Comparison of ENCODE assay signal across 1 cellular context in the genomic region with DNA sequence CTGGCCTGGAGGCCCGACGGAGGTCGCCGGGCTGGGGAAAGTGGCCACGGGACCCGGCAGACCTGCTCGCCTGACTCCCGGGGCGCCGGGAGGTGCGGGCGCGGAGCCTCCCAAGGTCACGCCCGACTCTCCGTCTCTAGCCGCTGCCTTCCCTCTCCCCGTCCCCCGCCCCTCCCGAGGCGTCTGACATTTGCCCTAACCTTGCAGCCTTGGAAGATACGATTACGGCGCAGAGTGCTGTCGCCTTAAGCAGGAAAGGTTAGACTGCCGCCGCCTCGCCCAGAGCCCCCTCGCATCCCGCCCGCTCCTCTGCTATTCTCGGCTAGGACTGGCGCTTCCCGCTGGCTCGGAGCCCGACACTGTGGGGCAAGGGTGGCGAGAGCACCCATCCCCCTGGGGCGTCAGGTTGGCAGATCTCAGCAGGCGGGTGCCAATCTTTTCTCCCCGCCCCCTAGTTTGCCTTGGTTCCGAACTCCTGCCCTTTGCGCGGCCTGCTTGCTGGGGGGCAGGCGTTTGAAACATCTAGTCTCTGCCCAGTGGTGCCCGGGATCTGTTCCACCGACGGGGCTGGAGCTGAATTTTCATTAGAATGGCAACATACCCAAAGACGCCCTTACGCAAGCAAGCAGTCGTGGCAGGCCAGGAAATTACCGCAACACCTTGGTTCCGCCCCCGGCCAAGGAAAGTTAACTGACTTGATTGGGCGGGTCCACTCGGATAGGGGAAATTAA.
TF ChIP-seq lines count a peak whose summit lies in the region.

No MANE protein-coding gene starts in this region.

TF ChIP-seq in HepG2, 621 proteins besides CTCF, POLR2A, EP300 and RAD21 (continued from another document and continues in another):
- TF ChIP-seq, protein P1, sequence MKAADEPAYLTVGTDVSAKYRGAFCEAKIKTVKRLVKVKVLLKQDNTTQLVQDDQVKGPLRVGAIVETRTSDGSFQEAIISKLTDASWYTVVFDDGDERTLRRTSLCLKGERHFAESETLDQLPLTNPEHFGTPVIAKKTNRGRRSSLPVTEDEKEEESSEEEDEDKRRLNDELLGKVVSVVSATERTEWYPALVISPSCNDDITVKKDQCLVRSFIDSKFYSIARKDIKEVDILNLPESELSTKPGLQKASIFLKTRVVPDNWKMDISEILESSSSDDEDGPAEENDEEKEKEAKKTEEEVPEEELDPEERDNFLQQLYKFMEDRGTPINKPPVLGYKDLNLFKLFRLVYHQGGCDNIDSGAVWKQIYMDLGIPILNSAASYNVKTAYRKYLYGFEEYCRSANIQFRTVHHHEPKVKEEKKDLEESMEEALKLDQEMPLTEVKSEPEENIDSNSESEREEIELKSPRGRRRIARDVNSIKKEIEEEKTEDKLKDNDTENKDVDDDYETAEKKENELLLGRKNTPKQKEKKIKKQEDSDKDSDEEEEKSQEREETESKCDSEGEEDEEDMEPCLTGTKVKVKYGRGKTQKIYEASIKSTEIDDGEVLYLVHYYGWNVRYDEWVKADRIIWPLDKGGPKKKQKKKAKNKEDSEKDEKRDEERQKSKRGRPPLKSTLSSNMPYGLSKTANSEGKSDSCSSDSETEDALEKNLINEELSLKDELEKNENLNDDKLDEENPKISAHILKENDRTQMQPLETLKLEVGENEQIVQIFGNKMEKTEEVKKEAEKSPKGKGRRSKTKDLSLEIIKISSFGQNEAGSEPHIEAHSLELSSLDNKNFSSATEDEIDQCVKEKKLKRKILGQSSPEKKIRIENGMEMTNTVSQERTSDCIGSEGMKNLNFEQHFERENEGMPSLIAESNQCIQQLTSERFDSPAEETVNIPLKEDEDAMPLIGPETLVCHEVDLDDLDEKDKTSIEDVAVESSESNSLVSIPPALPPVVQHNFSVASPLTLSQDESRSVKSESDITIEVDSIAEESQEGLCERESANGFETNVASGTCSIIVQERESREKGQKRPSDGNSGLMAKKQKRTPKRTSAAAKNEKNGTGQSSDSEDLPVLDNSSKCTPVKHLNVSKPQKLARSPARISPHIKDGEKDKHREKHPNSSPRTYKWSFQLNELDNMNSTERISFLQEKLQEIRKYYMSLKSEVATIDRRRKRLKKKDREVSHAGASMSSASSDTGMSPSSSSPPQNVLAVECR (CRISPR knock-in tag; IDR thresholded peaks at IDR 0.05; ENCODE audit: borderline replicate concordance), result peak; percentile 61; the same call in 1 of the 2 replicates
- TF ChIP-seq ZNF780A (CRISPR knock-in tag; IDR thresholded peaks at IDR 0.05) (0 out of 2 replicates have a peak, but pooled peaks have one; percentile 6), MAZ (IDR thresholded peaks at IDR 0.05; ENCODE audit: borderline replicate concordance, low read depth, low read length) (0 out of 2 replicates have a peak, but pooled peaks have one; percentile 29), MAZ (CRISPR knock-in tag; IDR thresholded peaks at IDR 0.05; ENCODE audit: low read depth) (no peak; the same call in 1 of the 2 replicates), KLF12 (CRISPR knock-in tag; IDR thresholded peaks at IDR 0.05; ENCODE audit: borderline replicate concordance) (peak; percentile 22; the same call in 1 of the 2 replicates), ZNF777 (CRISPR knock-in tag; IDR thresholded peaks at IDR 0.05) (peak; percentile 64; the same call in 1 of the 2 replicates), ZNF235 (CRISPR knock-in tag; IDR thresholded peaks at IDR 0.05; ENCODE audit: borderline replicate concordance) (no peak), ZNF607 (CRISPR knock-in tag; IDR thresholded peaks at IDR 0.05; ENCODE audit: borderline replicate concordance) (no peak), EED (CRISPR knock-in tag; IDR thresholded peaks at IDR 0.05) (0 out of 2 replicates have a peak, but pooled peaks have one; percentile 23), IKZF4 (CRISPR knock-in tag; IDR thresholded peaks at IDR 0.05; ENCODE audit: borderline replicate concordance, low read depth, not compliant biosample characterization) (peak; percentile 52), MTF2 (CRISPR knock-in tag; IDR thresholded peaks at IDR 0.05; ENCODE audit: borderline replicate concordance) (0 out of 2 replicates have a peak, but pooled peaks have one; percentile 15), NFKB2 (CRISPR knock-in tag; IDR thresholded peaks at IDR 0.05; ENCODE audit: borderline replicate concordance) (peak; percentile 22; the same call in 1 of the 2 replicates), AGO2 (optimal IDR thresholded peaks at IDR 0.05; ENCODE audit: low read depth, low read length) (peak; percentile 81), TAF15 (IDR thresholded peaks at IDR 0.05; ENCODE audit: low read depth, low read length, poor library complexity, severe bottlenecking) (no peak), KDM4B (CRISPR knock-in tag; IDR thresholded peaks at IDR 0.05) (no peak), ZSCAN25 (CRISPR knock-in tag; IDR thresholded peaks at IDR 0.05) (0 out of 2 replicates have a peak, but pooled peaks have one; percentile 3), AKAP8 (CRISPR knock-in tag; IDR thresholded peaks at IDR 0.05) (no peak), HOXA3 (CRISPR knock-in tag; IDR thresholded peaks at IDR 0.05) (0 out of 2 replicates have a peak, but pooled peaks have one; percentile 17), SP1 (IDR thresholded peaks at IDR 0.05) (no peak), SP1 (CRISPR knock-in tag; IDR thresholded peaks at IDR 0.05) (no peak), FOXO1 (CRISPR knock-in tag; IDR thresholded peaks at IDR 0.05) (no peak), HOXA5 (CRISPR knock-in tag; IDR thresholded peaks at IDR 0.05) (peak; percentile 16; the same call in 1 of the 2 replicates), ZNF224 (CRISPR knock-in tag; IDR thresholded peaks at IDR 0.05) (no peak; the same call in 1 of the 2 replicates)
- TF ChIP-seq, protein P2, sequence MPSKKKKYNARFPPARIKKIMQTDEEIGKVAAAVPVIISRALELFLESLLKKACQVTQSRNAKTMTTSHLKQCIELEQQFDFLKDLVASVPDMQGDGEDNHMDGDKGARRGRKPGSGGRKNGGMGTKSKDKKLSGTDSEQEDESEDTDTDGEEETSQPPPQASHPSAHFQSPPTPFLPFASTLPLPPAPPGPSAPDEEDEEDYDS (CRISPR knock-in tag; IDR thresholded peaks at IDR 0.05), result no peak
- TF ChIP-seq, protein P3, sequence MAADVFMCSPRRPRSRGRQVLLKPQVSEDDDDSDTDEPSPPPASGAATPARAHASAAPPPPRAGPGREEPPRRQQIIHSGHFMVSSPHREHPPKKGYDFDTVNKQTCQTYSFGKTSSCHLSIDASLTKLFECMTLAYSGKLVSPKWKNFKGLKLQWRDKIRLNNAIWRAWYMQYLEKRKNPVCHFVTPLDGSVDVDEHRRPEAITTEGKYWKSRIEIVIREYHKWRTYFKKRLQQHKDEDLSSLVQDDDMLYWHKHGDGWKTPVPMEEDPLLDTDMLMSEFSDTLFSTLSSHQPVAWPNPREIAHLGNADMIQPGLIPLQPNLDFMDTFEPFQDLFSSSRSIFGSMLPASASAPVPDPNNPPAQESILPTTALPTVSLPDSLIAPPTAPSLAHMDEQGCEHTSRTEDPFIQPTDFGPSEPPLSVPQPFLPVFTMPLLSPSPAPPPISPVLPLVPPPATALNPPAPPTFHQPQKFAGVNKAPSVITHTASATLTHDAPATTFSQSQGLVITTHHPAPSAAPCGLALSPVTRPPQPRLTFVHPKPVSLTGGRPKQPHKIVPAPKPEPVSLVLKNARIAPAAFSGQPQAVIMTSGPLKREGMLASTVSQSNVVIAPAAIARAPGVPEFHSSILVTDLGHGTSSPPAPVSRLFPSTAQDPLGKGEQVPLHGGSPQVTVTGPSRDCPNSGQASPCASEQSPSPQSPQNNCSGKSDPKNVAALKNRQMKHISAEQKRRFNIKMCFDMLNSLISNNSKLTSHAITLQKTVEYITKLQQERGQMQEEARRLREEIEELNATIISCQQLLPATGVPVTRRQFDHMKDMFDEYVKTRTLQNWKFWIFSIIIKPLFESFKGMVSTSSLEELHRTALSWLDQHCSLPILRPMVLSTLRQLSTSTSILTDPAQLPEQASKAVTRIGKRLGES (CRISPR knock-in tag; IDR thresholded peaks at IDR 0.05; ENCODE audit: borderline replicate concordance), result no peak
- TF ChIP-seq, protein P4, sequence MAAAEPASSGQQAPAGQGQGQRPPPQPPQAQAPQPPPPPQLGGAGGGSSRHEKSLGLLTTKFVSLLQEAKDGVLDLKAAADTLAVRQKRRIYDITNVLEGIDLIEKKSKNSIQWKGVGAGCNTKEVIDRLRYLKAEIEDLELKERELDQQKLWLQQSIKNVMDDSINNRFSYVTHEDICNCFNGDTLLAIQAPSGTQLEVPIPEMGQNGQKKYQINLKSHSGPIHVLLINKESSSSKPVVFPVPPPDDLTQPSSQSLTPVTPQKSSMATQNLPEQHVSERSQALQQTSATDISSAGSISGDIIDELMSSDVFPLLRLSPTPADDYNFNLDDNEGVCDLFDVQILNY (CRISPR knock-in tag; conservative IDR thresholded peaks at IDR 0.05), result 0 out of 2 replicates have a peak, but pooled peaks have one; percentile 2
- TF ChIP-seq, protein P5, sequence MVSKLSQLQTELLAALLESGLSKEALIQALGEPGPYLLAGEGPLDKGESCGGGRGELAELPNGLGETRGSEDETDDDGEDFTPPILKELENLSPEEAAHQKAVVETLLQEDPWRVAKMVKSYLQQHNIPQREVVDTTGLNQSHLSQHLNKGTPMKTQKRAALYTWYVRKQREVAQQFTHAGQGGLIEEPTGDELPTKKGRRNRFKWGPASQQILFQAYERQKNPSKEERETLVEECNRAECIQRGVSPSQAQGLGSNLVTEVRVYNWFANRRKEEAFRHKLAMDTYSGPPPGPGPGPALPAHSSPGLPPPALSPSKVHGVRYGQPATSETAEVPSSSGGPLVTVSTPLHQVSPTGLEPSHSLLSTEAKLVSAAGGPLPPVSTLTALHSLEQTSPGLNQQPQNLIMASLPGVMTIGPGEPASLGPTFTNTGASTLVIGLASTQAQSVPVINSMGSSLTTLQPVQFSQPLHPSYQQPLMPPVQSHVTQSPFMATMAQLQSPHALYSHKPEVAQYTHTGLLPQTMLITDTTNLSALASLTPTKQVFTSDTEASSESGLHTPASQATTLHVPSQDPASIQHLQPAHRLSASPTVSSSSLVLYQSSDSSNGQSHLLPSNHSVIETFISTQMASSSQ (IDR thresholded peaks at IDR 0.05; ENCODE audit: low read depth), result no peak
- TF ChIP-seq, protein P5 (CRISPR knock-in tag; IDR thresholded peaks at IDR 0.05; ENCODE audit: borderline replicate concordance), result no peak
- TF ChIP-seq, protein P6, sequence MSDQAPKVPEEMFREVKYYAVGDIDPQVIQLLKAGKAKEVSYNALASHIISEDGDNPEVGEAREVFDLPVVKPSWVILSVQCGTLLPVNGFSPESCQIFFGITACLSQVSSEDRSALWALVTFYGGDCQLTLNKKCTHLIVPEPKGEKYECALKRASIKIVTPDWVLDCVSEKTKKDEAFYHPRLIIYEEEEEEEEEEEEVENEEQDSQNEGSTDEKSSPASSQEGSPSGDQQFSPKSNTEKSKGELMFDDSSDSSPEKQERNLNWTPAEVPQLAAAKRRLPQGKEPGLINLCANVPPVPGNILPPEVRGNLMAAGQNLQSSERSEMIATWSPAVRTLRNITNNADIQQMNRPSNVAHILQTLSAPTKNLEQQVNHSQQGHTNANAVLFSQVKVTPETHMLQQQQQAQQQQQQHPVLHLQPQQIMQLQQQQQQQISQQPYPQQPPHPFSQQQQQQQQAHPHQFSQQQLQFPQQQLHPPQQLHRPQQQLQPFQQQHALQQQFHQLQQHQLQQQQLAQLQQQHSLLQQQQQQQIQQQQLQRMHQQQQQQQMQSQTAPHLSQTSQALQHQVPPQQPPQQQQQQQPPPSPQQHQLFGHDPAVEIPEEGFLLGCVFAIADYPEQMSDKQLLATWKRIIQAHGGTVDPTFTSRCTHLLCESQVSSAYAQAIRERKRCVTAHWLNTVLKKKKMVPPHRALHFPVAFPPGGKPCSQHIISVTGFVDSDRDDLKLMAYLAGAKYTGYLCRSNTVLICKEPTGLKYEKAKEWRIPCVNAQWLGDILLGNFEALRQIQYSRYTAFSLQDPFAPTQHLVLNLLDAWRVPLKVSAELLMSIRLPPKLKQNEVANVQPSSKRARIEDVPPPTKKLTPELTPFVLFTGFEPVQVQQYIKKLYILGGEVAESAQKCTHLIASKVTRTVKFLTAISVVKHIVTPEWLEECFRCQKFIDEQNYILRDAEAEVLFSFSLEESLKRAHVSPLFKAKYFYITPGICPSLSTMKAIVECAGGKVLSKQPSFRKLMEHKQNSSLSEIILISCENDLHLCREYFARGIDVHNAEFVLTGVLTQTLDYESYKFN (CRISPR knock-in tag; conservative IDR thresholded peaks at IDR 0.05), result peak; percentile 38; the same call in 1 of the 2 replicates
- TF ChIP-seq, protein P7, sequence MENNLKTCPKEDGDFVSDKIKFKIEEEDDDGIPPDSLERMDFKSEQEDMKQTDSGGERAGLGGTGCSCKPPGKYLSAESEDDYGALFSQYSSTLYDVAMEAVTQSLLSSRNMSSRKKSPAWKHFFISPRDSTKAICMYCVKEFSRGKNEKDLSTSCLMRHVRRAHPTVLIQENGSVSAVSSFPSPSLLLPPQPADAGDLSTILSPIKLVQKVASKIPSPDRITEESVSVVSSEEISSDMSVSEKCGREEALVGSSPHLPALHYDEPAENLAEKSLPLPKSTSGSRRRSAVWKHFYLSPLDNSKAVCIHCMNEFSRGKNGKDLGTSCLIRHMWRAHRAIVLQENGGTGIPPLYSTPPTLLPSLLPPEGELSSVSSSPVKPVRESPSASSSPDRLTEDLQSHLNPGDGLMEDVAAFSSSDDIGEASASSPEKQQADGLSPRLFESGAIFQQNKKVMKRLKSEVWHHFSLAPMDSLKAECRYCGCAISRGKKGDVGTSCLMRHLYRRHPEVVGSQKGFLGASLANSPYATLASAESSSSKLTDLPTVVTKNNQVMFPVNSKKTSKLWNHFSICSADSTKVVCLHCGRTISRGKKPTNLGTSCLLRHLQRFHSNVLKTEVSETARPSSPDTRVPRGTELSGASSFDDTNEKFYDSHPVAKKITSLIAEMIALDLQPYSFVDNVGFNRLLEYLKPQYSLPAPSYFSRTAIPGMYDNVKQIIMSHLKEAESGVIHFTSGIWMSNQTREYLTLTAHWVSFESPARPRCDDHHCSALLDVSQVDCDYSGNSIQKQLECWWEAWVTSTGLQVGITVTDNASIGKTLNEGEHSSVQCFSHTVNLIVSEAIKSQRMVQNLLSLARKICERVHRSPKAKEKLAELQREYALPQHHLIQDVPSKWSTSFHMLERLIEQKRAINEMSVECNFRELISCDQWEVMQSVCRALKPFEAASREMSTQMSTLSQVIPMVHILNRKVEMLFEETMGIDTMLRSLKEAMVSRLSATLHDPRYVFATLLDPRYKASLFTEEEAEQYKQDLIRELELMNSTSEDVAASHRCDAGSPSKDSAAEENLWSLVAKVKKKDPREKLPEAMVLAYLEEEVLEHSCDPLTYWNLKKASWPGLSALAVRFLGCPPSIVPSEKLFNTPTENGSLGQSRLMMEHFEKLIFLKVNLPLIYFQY (CRISPR knock-in tag; IDR thresholded peaks at IDR 0.05; ENCODE audit: borderline replicate concordance), result no peak
